Comparison of ENCODE assay signal across 24 cellular contexts in the genomic region with DNA sequence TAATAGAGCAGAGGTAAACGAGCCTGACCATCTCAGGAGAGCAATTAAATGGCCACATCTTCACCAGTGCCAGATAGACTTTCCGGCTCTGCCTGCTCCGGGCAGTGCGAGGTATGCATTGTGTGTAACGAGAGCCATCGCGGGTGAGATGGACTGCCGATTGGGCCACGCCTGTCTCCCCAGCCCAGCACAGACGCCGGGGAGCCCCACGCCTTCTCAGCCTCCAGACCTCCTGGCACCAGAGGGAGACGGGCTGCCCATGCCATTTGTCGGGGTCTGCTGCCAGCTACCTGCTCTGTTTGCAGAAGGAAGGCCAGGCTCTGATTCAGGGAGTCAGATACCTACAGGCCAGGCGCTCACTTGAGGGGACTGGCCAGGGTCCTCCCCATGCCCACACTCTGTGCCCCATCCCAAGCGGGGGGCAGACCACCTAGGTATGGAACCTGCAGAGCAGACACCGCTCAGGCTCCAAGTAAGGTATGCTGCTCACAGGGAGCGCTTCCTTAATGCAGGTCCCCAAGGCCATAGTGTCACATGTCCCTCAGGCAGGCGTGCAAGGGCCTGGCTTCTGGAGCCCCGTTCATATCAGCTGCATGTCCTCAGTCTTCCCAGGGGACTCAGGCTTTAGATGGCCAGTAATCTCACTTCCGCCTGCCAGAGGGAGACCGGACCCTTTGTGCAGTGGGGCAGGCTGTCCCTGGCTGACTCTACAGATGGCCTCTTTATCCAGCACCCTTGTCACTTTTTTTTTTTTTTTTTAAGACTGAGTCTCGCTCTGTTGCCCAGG.
DNase-seq lines count a peak whose midpoint lies in the region; ATAC-seq and TF ChIP-seq lines count a peak whose summit lies in the region.
"Had no signal": no experiment of that assay in that cellular context is flagged by ENCODE, and none has a peak within 500 bp of the region (broad histone marks: within the 10 kb centered on the region; RNA-seq: fewer than 3 reads in every experiment).

No MANE protein-coding gene starts in this region.

- H3K9ac ChIP-seq in BLaER1 treated with 17β-estradiol and CSF1 and Interleukin-3, amounts not matched to agents 10 nM and 100 nM: no peak overlapping the region

- H3K36me3 ChIP-seq in BLaER1 treated with 17β-estradiol and CSF1 and Interleukin-3, amounts not matched to agents 10 nM and 100 nM: no peaks in the 10 kb centered on the region
- H3K36me3 ChIP-seq in heart right ventricle: peaks cover 0 to 6% (median 0%) of the 10 kb centered on the region in 9 donors
- no peaks in the 10 kb centered on the region for H3K36me3 ChIP-seq in ovary
- H3K36me3 ChIP-seq: sigmoid colon, vagina had no signal

- H3K27ac ChIP-seq in BLaER1 treated with 17β-estradiol and CSF1 and Interleukin-3, amounts not matched to agents 10 nM and 100 nM: no peak overlapping the region
- H3K27ac ChIP-seq in heart right ventricle (no peak overlapping the region), ovary (no peak overlapping the region)
- H3K27ac ChIP-seq: sigmoid colon, testis, vagina had no signal

- peaks cover 13 to 51% (median 43%) of the 10 kb centered on the region in 10 experiments for H3K4me1 ChIP-seq in BLaER1 treated with 17β-estradiol and CSF1 and Interleukin-3, amounts not matched to agents 10 nM and 100 nM
- H3K4me1 ChIP-seq in heart right ventricle: peaks cover 0 to 21% (median 7%) of the 10 kb centered on the region in 9 donors
- peaks cover 6% of the 10 kb centered on the region for H3K4me1 ChIP-seq in ovary (ENCODE audit: insufficient read depth)
- H3K4me1 ChIP-seq: sigmoid colon, vagina had no signal

- no peak for TF ChIP-seq POLR2A in ovary (IDR thresholded peaks at IDR 0.05)

- no peaks in the 10 kb centered on the region for H3K9me3 ChIP-seq in BLaER1 treated with 17β-estradiol and CSF1 and Interleukin-3, amounts not matched to agents 10 nM and 100 nM (replicated peaks in 1 of 11)
- H3K9me3 ChIP-seq in heart right ventricle: no peaks in the 10 kb centered on the region
- no peaks in the 10 kb centered on the region for H3K9me3 ChIP-seq in ovary
- H3K9me3 ChIP-seq: sigmoid colon, testis, vagina had no signal

- peaks cover 0 to 77% (median 36%) of the 10 kb centered on the region in 11 experiments; a peak in 16 of 22 replicates for H4K20me1 ChIP-seq in BLaER1 treated with 17β-estradiol and CSF1 and Interleukin-3, amounts not matched to agents 10 nM and 100 nM

- no peak for TF ChIP-seq EP300 in ovary (IDR thresholded peaks at IDR 0.05)

- intact Hi-C loops in heart right ventricle (cut with DNase I): no loop called here
- intact Hi-C loops in ovary (cut with DNase I): no loop called here

- DNase-seq in G401 (ENCODE audit: low spot score) (peak; percentile 69), NCI-H82 (lab: John Stamatoyannopoulos, UW) (peak; percentile 93), heart right ventricle (no peak), RKO (ENCODE audit: low spot score) (no peak), ovary (no peak)
- DNase-seq: activated CD4-positive, alpha-beta T cell treated with anti-CD3 and anti-CD28 coated beads, Interleukin-2, amount 50 U/mL, for 48 hours; activated CD8-positive, alpha-beta memory T cell treated with anti-CD3 and anti-CD28 coated beads, Interleukin-2, amount 50 U/mL, for 4 hours; activated naive CD4-positive, alpha-beta T cell treated with anti-CD3 and anti-CD28 coated beads, Interleukin-2, amount 50 U/mL, for 16 hours; amygdala; GOT3; kidney; NCI-H2029 treated with DMSO at 0.1 percent for 48 hours; NCI-H510A; OCI-M1; posterior cingulate gyrus; sigmoid colon; stimulated activated naive CD4-positive, alpha-beta T cell treated with Interleukin-2 at 50 U/mL for 16 hours; SW 1271; T1000; testis had no signal

- ATAC-seq in heart right ventricle (peak in 6 of 8 donors; percentile 13 to 36 (median 24)), HG03469 (IDR thresholded peaks at IDR 0.05; ENCODE audit: unreplicated experiment) (no peak)
- ATAC-seq: HepG2 had no signal

- no peak overlapping the region for H3K4me3 ChIP-seq in BLaER1 treated with 17β-estradiol and CSF1 and Interleukin-3, amounts not matched to agents 10 nM and 100 nM
- H3K4me3 ChIP-seq in heart right ventricle (no peak overlapping the region), ovary (no peak overlapping the region)
- H3K4me3 ChIP-seq: sigmoid colon, testis, vagina had no signal

- WGBS in heart right ventricle, 2 donors: 72 to 75% methylated on average over 23 of the region's 23 CpGs
- WGBS in ovary, 3 donors: 89 to 91% (median 90%) methylated on average over 23 of the region's 23 CpGs

- TF ChIP-seq CTCF in heart right ventricle (IDR thresholded peaks at IDR 0.05) (no peak), ovary (IDR thresholded peaks at IDR 0.05) (no peak)

- in situ Hi-C loops in G401 (cut with HindIII; ENCODE audit: low sequenced_read_pairs): no loop called here

- H3K4me2 ChIP-seq in BLaER1 treated with 17β-estradiol and CSF1 and Interleukin-3, amounts not matched to agents 10 nM and 100 nM: peak overlapping the region; percentile 0 to 73 (median 51); a peak in 20 of 22 replicates

- H3K27me3 ChIP-seq in BLaER1 treated with 17β-estradiol and CSF1 and Interleukin-3, amounts not matched to agents 10 nM and 100 nM: no peaks in the 10 kb centered on the region
- H3K27me3 ChIP-seq in heart right ventricle: no peaks in the 10 kb centered on the region
- H3K27me3 ChIP-seq in ovary: no peaks in the 10 kb centered on the region
- H3K27me3 ChIP-seq: sigmoid colon, testis, vagina had no signal

Comparison
In these comparisons a context has a peak if more than half of its experiments do, and no peak if none do; other contexts are left out.
1. DNase-seq: peak in G401 (single experiment) and NCI-H82 (single experiment); none in heart right ventricle (0 of 2), RKO (single experiment) and ovary (0 of 5).